8 cellular contexts compared by ENCODE assay signal in genomic region chr3:100209948-100210776, GRCh38. TPM values are rescaled to one million over a fixed set of nuclear protein-coding genes. Genes with fewer than 3 reads are reported as not detected.
DNase-seq lines count a peak whose midpoint lies in the region; ATAC-seq, FAIRE-seq and TF ChIP-seq lines count a peak whose summit lies in the region.

No MANE protein-coding gene starts in this region.

- DNase-seq in fibroblast of mammary gland (ENCODE audit: low read depth): peak; percentile 40
- peak in 1 of 2 donors; percentile 53 for DNase-seq in stimulated activated effector memory CD8-positive, alpha-beta T cell treated with anti-CD3 and anti-CD28 coated beads, Interleukin-12 subunit alpha, Interleukin-12 subunit beta, amount 100 ng/mL, for 72 hours (ENCODE audit: low spot score in 2 of 2)
- no peak for DNase-seq in NCI-H1092 (lab: John Stamatoyannopoulos, UW)
- no peak for DNase-seq in type B pancreatic cell (ENCODE audit: extremely low spot score, unreplicated experiment)
- DNase-seq in frontal cortex (ENCODE audit: low spot score in 2 of 2): no peak

- TF ChIP-seq CTCF in Loucy (conservative IDR thresholded peaks at IDR 0.05; ENCODE audit: low read length): no peak
- no peak for TF ChIP-seq CTCF in fibroblast of mammary gland (conservative IDR thresholded peaks at IDR 0.05; ENCODE audit: control insufficient read depth, insufficient read depth, low read depth, low read length)
- TF ChIP-seq CTCF in type B pancreatic cell (conservative IDR thresholded peaks at IDR 0.05): no peak

- peak overlapping the region; percentile 58 for H3K4me2 ChIP-seq in Loucy (ENCODE audit: low read depth, low read length, poor library complexity, severe bottlenecking)

- no peaks in the 10 kb centered on the region for H3K36me3 Mint-ChIP-seq in stimulated activated effector memory CD8-positive, alpha-beta T cell treated with anti-CD3 and anti-CD28 coated beads, Interleukin-12 subunit alpha, Interleukin-12 subunit beta, amount 100 ng/mL, for 72 hours
- H3K36me3 Mint-ChIP-seq in type B pancreatic cell: no peaks in the 10 kb centered on the region

- H3K9ac ChIP-seq in Loucy (ENCODE audit: low read depth, low read length, poor library complexity, severe bottlenecking): peak overlapping the region; percentile 34

- H3K36me3 ChIP-seq in Loucy (ENCODE audit: insufficient read depth, low read length): no peaks in the 10 kb centered on the region

- H3K9me2 ChIP-seq in Loucy (replicated peaks; ENCODE audit: low read depth, low read length): no peaks in the 10 kb centered on the region

- H3K9me3 ChIP-seq in Loucy (ENCODE audit: insufficient read depth, low read depth, low read length): no peaks in the 10 kb centered on the region

- H4K20me1 ChIP-seq in Loucy (ENCODE audit: insufficient read depth, low read length, poor library complexity, severe bottlenecking): no peaks in the 10 kb centered on the region

- peak overlapping the region; percentile 85 for H3K27ac Mint-ChIP-seq in stimulated activated effector memory CD8-positive, alpha-beta T cell treated with anti-CD3 and anti-CD28 coated beads, Interleukin-12 subunit alpha, Interleukin-12 subunit beta, amount 100 ng/mL, for 72 hours
- H3K27ac Mint-ChIP-seq in type B pancreatic cell: no peak overlapping the region

- no peaks in the 10 kb centered on the region for H3K9me3 Mint-ChIP-seq in stimulated activated effector memory CD8-positive, alpha-beta T cell treated with anti-CD3 and anti-CD28 coated beads, Interleukin-12 subunit alpha, Interleukin-12 subunit beta, amount 100 ng/mL, for 72 hours
- no peaks in the 10 kb centered on the region for H3K9me3 Mint-ChIP-seq in type B pancreatic cell

- ATAC-seq in GM18498 (IDR thresholded peaks at IDR 0.05; ENCODE audit: unreplicated experiment) (peak; percentile 98), GM21619 (IDR thresholded peaks at IDR 0.05; ENCODE audit: unreplicated experiment) (peak; percentile 94)
- ATAC-seq in stimulated activated effector memory CD8-positive, alpha-beta T cell treated with anti-CD3 and anti-CD28 coated beads, Interleukin-12 subunit alpha, Interleukin-12 subunit beta, amount 100 ng/mL, for 72 hours: peak; percentile 86

- no peaks in the 10 kb centered on the region for H3F3A ChIP-seq in Loucy (ENCODE audit: low read depth)

- no peak for FAIRE-seq in frontal cortex (lab: Jason Lieb, UNC)

- H3K4me1 ChIP-seq in Loucy (ENCODE audit: insufficient read depth, low read length, poor library complexity, severe bottlenecking): peaks cover 18% of the 10 kb centered on the region

- H3K27me3 ChIP-seq in Loucy (ENCODE audit: insufficient read depth, low read length, poor library complexity, severe bottlenecking): no peaks in the 10 kb centered on the region

- H2AFZ ChIP-seq in Loucy (ENCODE audit: low read length): peak overlapping the region; percentile 77

- no peaks in the 10 kb centered on the region for H3K79me2 ChIP-seq in Loucy (ENCODE audit: insufficient read depth, low read length)

- H3K4me1 Mint-ChIP-seq in stimulated activated effector memory CD8-positive, alpha-beta T cell treated with anti-CD3 and anti-CD28 coated beads, Interleukin-12 subunit alpha, Interleukin-12 subunit beta, amount 100 ng/mL, for 72 hours: peaks cover 13% of the 10 kb centered on the region
- peaks cover 15% of the 10 kb centered on the region for H3K4me1 Mint-ChIP-seq in type B pancreatic cell (ENCODE audit: unreplicated experiment)

- peak overlapping the region; percentile 23 for H3K4me3 Mint-ChIP-seq in stimulated activated effector memory CD8-positive, alpha-beta T cell treated with anti-CD3 and anti-CD28 coated beads, Interleukin-12 subunit alpha, Interleukin-12 subunit beta, amount 100 ng/mL, for 72 hours
- no peak overlapping the region for H3K4me3 Mint-ChIP-seq in type B pancreatic cell

- no peaks in the 10 kb centered on the region for H3K27me3 Mint-ChIP-seq in type B pancreatic cell

- H3K4me3 ChIP-seq in Loucy (ENCODE audit: low read length, poor library complexity, severe bottlenecking): peak overlapping the region; percentile 21
- no peak overlapping the region for H3K4me3 ChIP-seq in fibroblast of mammary gland (ENCODE audit: control insufficient read depth, low read depth, low read length)

RNA-seq across cellular contexts. Expression of gene TBC1D23, which starts 50.6 kb away (rescaled TPM):
- 39.6 and 45.2 TPM in 2 replicates for total RNA-seq in type B pancreatic cell (ENCODE audit: low replicate concordance)
- 65.2 TPM for total RNA-seq in frontal cortex
